11 cellular contexts compared by ENCODE assay signal in genomic region chr2:26640331-26640745, GRCh38. TPM values are rescaled to one million over a fixed set of nuclear protein-coding genes. Genes with fewer than 3 reads are reported as not detected.
DNase-seq lines count a peak whose midpoint lies in the region; ATAC-seq and TF ChIP-seq lines count a peak whose summit lies in the region.
"Had no signal": no experiment of that assay in that cellular context is flagged by ENCODE, and none has a peak within 500 bp of the region (broad histone marks: within the 10 kb centered on the region; RNA-seq: fewer than 3 reads in every experiment).

No MANE protein-coding gene starts in this region.

- 42% methylated on average over 8 of the region's 8 CpGs for WGBS in smooth muscle cell (ENCODE audit: low lambda C conversion rate)

- H4K20me1 ChIP-seq in PC-9 (ENCODE audit: insufficient read depth) (no peaks in the 10 kb centered on the region), smooth muscle cell (ENCODE audit: low read depth) (no peaks in the 10 kb centered on the region)

- peak overlapping the region; percentile 47 for H3K4me2 ChIP-seq in PC-9
- peak overlapping the region; percentile 38 for H3K4me2 ChIP-seq in smooth muscle cell

- H3K36me3 ChIP-seq in PC-9 (ENCODE audit: low read depth) (no peaks in the 10 kb centered on the region), smooth muscle cell (ENCODE audit: low read depth) (no peaks in the 10 kb centered on the region)

- intact Hi-C loops in PC-9 (cut with micrococcal nuclease; ENCODE audit: unreplicated experiment), result loop anchor here (2.0 kb wide), 1 partner anchor 80 kb away; no protein-coding TSS in a partner anchor

- H3K9ac ChIP-seq in smooth muscle cell (ENCODE audit: low read depth), result no peak overlapping the region

- peak; percentile 25 for DNase-seq in NCI-H82 (lab: John Stamatoyannopoulos, UW)
- no peak for DNase-seq in NCI-H82 treated with DMSO at 0.1 percent for 48 hours (lab: John Stamatoyannopoulos, UW; ENCODE audit: unreplicated experiment)
- peak; percentile 85 to 90 for DNase-seq in PC-9
- DNase-seq in fibroblast of the aortic adventitia (ENCODE audit: low read depth), result peak; percentile 70
- no peak for DNase-seq in smooth muscle cell (lab: John Stamatoyannopoulos, UW; ENCODE audit: unreplicated experiment)
- DNase-seq in cerebellar nuclear complex (lab: John Stamatoyannopoulos, UW), result no peak
- DNase-seq in central memory CD4-positive, alpha-beta T cell, result no peak
- DNase-seq: 8988T; activated CD4-positive, alpha-beta T cell treated with anti-CD3 and anti-CD28 coated beads, Interleukin-2, amount 10 ng/mL, durations not matched to agents 24 days and 14 days had no signal

- POLR2A ChIA-PET in PC-9 (lab: Charles Lee; ENCODE audit: unreplicated experiment), result interaction anchor here (0.6 kb wide), 2 partner anchors 9 to 46 kb away, joined by 3 read pairs; no protein-coding TSS in a partner anchor

- no peaks in the 10 kb centered on the region for H3K9me2 ChIP-seq in PC-9 (ENCODE audit: insufficient read depth)

- no TSS peak for BruUV-seq in PC-9 (replicated peaks; lab: Mats Ljungman, UMichigan)

- H3K9me3 ChIP-seq in PC-9 (ENCODE audit: insufficient read depth, low read depth) (no peaks in the 10 kb centered on the region), smooth muscle cell (replicated peaks; ENCODE audit: low read depth) (no peaks in the 10 kb centered on the region)

- H3K4me1 ChIP-seq in PC-9 (replicated peaks; ENCODE audit: insufficient read depth), result peaks cover 35% of the 10 kb centered on the region
- no peaks in the 10 kb centered on the region for H3K4me1 ChIP-seq in smooth muscle cell (ENCODE audit: low read depth)

- CTCF ChIA-PET in PC-9 (lab: Charles Lee), result interaction anchor here (1.7 kb wide), 1 partner anchor 34 kb away, joined by 9 read pairs; no protein-coding TSS in a partner anchor

- no peak for ATAC-seq in HG03196 (IDR thresholded peaks at IDR 0.05; ENCODE audit: unreplicated experiment)

- no peaks in the 10 kb centered on the region for H3K79me2 ChIP-seq in PC-9 (ENCODE audit: low read depth)
- no peaks in the 10 kb centered on the region for H3K79me2 ChIP-seq in smooth muscle cell (ENCODE audit: low read depth)

- H2AFZ ChIP-seq in PC-9 (no peak overlapping the region), smooth muscle cell (ENCODE audit: low read depth) (peak overlapping the region; percentile 68)

- peaks cover 10% of the 10 kb centered on the region; the same call in 1 of the 2 replicates for H3F3A ChIP-seq in PC-9 (ENCODE audit: insufficient read depth, low read depth)
- H3F3A ChIP-seq in smooth muscle cell (ENCODE audit: low read depth), result no peaks in the 10 kb centered on the region

- H3K27ac ChIP-seq in PC-9, result peak overlapping the region; percentile 51
- no peak overlapping the region for H3K27ac ChIP-seq in smooth muscle cell (ENCODE audit: low read depth)

- no peak for TF ChIP-seq CTCF in PC-9 (conservative IDR thresholded peaks at IDR 0.05)
- TF ChIP-seq CTCF in fibroblast of the aortic adventitia (IDR thresholded peaks at IDR 0.05; ENCODE audit: insufficient read depth, low read length), result no peak
- TF ChIP-seq CTCF in smooth muscle cell (IDR thresholded peaks at IDR 0.05; ENCODE audit: borderline replicate concordance, insufficient read depth, poor library complexity, severe bottlenecking), result no peak

- H3K27me3 ChIP-seq in PC-9 (ENCODE audit: insufficient read depth, low read depth) (no peaks in the 10 kb centered on the region), smooth muscle cell (ENCODE audit: low read depth) (no peaks in the 10 kb centered on the region)

- H3K4me3 ChIP-seq in PC-9 (no peak overlapping the region), fibroblast of the aortic adventitia (ENCODE audit: low read depth, low read length) (no peak overlapping the region), smooth muscle cell (no peak overlapping the region)

RNA-seq across cellular contexts. Expression of gene CIB4, which starts 0.8 kb away (rescaled TPM):
- total RNA-seq in PC-9 (2021), result not detected in 2 replicates
- total RNA-seq in fibroblast of the aortic adventitia (ENCODE audit: low replicate concordance), result not detected in 2 replicates
- not detected in 2 replicates for total RNA-seq in smooth muscle cell
- not detected in 2 replicates for polyA plus RNA-seq in smooth muscle cell
- total RNA-seq: activated CD4-positive, alpha-beta T cell treated with anti-CD3 and anti-CD28 coated beads, Interleukin-2, amount 10 ng/mL, durations not matched to agents 24 days and 14 days; mononuclear cell had no signal

RNA-seq across cellular contexts. Expression of gene KCNK3, which starts 52.2 kb away (rescaled TPM):
- total RNA-seq in PC-9 (2021), result 0.08 TPM in 1 of 2 replicates, not detected in the other
- 2.3 TPM in 1 of 2 replicates, not detected in the other for total RNA-seq in fibroblast of the aortic adventitia (ENCODE audit: low replicate concordance)
- 1.1 and 3.0 TPM in 2 replicates for total RNA-seq in smooth muscle cell
- polyA plus RNA-seq in smooth muscle cell, result 4.9 and 7.5 TPM in 2 replicates
- total RNA-seq: activated CD4-positive, alpha-beta T cell treated with anti-CD3 and anti-CD28 coated beads, Interleukin-2, amount 10 ng/mL, durations not matched to agents 24 days and 14 days had no signal

Comparison
In these comparisons a context has a peak if more than half of its experiments do, and no peak if none do; other contexts are left out.
1. DNase-seq: peak in NCI-H82 (single experiment), PC-9 (2 of 2) and fibroblast of the aortic adventitia (single experiment); none in NCI-H82 treated with DMSO at 0.1 percent for 48 hours (single experiment), smooth muscle cell (single experiment), cerebellar nuclear complex (0 of 2) and central memory CD4-positive, alpha-beta T cell (single experiment).